In the genomic region with DNA sequence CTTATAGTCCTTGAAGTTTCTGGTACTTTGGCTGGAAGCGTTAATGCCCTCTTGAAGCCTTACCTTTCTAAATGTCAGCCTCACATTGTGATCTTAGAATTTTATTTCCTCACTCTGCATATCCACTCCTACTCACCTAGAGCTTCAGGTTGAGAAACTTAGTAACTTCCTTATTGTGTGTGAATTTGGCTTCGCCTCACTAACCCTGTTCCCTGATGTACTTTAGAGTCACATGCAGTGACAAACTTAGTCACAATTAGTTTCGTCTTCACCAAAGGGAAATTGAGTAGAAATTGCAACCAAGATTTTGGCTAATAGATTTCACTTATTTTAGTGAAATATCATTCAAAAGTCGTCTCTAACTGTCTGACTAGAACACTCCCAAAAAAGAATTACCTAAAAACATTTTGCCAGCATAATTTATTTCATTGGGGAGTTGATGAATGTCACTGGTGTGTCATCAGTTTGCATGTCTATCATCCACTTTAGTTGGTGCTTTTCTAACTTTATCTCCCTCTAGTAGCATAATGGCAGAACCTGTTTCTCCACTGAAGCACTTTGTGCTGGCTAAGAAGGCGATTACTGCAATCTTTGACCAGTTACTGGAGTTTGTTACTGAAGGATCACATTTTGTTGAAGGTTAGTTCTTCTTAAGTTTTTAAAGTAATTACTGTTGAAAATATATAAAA, we compare ENCODE assay signal across 1 cellular context.
TF ChIP-seq lines count a peak whose summit lies in the region.

No MANE protein-coding gene starts in this region.

TF ChIP-seq in HepG2, 621 proteins besides CTCF, POLR2A, EP300 and RAD21:
- TF ChIP-seq ZFP36L1 (CRISPR knock-in tag; IDR thresholded peaks at IDR 0.05) (no peak), FOXA3 (CRISPR knock-in tag; IDR thresholded peaks at IDR 0.05) (no peak), MZF1 (CRISPR knock-in tag; IDR thresholded peaks at IDR 0.05; ENCODE audit: borderline replicate concordance) (no peak), ZNF383 (CRISPR knock-in tag; IDR thresholded peaks at IDR 0.05; ENCODE audit: borderline replicate concordance) (no peak), JARID2 (CRISPR knock-in tag; IDR thresholded peaks at IDR 0.05; ENCODE audit: insufficient replicate concordance) (no peak), ZNF20 (CRISPR knock-in tag; IDR thresholded peaks at IDR 0.05) (no peak), ZNF749 (CRISPR knock-in tag; IDR thresholded peaks at IDR 0.05; ENCODE audit: borderline replicate concordance) (no peak), NCOA5 (CRISPR knock-in tag; IDR thresholded peaks at IDR 0.05) (no peak)
- TF ChIP-seq, protein P1, sequence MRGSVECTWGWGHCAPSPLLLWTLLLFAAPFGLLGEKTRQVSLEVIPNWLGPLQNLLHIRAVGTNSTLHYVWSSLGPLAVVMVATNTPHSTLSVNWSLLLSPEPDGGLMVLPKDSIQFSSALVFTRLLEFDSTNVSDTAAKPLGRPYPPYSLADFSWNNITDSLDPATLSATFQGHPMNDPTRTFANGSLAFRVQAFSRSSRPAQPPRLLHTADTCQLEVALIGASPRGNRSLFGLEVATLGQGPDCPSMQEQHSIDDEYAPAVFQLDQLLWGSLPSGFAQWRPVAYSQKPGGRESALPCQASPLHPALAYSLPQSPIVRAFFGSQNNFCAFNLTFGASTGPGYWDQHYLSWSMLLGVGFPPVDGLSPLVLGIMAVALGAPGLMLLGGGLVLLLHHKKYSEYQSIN (CRISPR knock-in tag; IDR thresholded peaks at IDR 0.05; ENCODE audit: borderline replicate concordance) = no peak
- TF ChIP-seq, protein P2, sequence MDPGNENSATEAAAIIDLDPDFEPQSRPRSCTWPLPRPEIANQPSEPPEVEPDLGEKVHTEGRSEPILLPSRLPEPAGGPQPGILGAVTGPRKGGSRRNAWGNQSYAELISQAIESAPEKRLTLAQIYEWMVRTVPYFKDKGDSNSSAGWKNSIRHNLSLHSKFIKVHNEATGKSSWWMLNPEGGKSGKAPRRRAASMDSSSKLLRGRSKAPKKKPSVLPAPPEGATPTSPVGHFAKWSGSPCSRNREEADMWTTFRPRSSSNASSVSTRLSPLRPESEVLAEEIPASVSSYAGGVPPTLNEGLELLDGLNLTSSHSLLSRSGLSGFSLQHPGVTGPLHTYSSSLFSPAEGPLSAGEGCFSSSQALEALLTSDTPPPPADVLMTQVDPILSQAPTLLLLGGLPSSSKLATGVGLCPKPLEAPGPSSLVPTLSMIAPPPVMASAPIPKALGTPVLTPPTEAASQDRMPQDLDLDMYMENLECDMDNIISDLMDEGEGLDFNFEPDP (CRISPR knock-in tag; conservative IDR thresholded peaks at IDR 0.05) = no peak
